In genomic region chr21:32499249-32500055, GRCh38 we compare ENCODE assay signal across 13 cellular contexts.
DNase-seq lines count a peak whose midpoint lies in the region; ATAC-seq, FAIRE-seq and TF ChIP-seq lines count a peak whose summit lies in the region.
"Had no signal": no experiment of that assay in that cellular context is flagged by ENCODE, and none has a peak within 500 bp of the region (broad histone marks: within the 10 kb centered on the region; RNA-seq: fewer than 3 reads in every experiment).

No MANE protein-coding gene starts in this region.

- H3K4me1 ChIP-seq in osteoblast (ENCODE audit: insufficient read depth, low read length), result peaks cover 38% of the 10 kb centered on the region

- H3K79me2 ChIP-seq in osteoblast (ENCODE audit: insufficient read depth, low read length), result no peaks in the 10 kb centered on the region

- H3K4me3 ChIP-seq in BJ (ENCODE audit: low read depth, low read length) (no peak overlapping the region), osteoblast (ENCODE audit: insufficient read depth, low read length) (no peak overlapping the region)
- H3K4me3 ChIP-seq: BLaER1 treated with 17β-estradiol and CSF1 and Interleukin-3, amounts not matched to agents 10 nM and 100 nM; skin epidermis had no signal

- TF ChIP-seq CTCF in BJ (IDR thresholded peaks at IDR 0.05; ENCODE audit: insufficient read depth, low read depth, low read length) (peak; percentile 29; the same call in 1 of the 2 replicates), VCaP (conservative IDR thresholded peaks at IDR 0.05) (no peak), osteoblast (IDR thresholded peaks at IDR 0.05; ENCODE audit: extremely low read depth, low read depth, low read length) (peak; percentile 16)

- DNase-seq in BJ (ENCODE audit: low read depth) (no peak), foreskin melanocyte (peak; percentile 14), osteoblast (ENCODE audit: insufficient read length, low spot score, missing footprints) (no peak), GM12892 (ENCODE audit: insufficient read length) (no peak)
- DNase-seq in stimulated activated CD4-positive, alpha-beta T cell treated with anti-CD3 and anti-CD28 coated beads, Interleukin-4, amount 100 ng/mL, for 4 hours, result no peak
- DNase-seq: activated naive CD8-positive, alpha-beta T cell treated with anti-CD3 and anti-CD28 coated beads, Interleukin-2, amount 10 ng/mL, durations not matched to agents 7 days and 5 days; NCI-H2171 had no signal

- no peak for FAIRE-seq in GM12892 (lab: Jason Lieb, UNC)

- no peak for ATAC-seq in HG03521 (IDR thresholded peaks at IDR 0.05; ENCODE audit: unreplicated experiment)
- no peak for ATAC-seq in GM21576 (IDR thresholded peaks at IDR 0.05; ENCODE audit: unreplicated experiment)

- POLR2A ChIA-PET in BJ (lab: Charles Lee), result no interaction called here

- no peak overlapping the region for H2AFZ ChIP-seq in osteoblast (ENCODE audit: low read length)

- H3K36me3 ChIP-seq in BJ (ENCODE audit: control insufficient read depth, insufficient read depth, low read length) (no peaks in the 10 kb centered on the region), osteoblast (ENCODE audit: insufficient read depth, low read length) (peaks cover 5% of the 10 kb centered on the region)
- H3K36me3 ChIP-seq: BLaER1 treated with 17β-estradiol and CSF1 and Interleukin-3, amounts not matched to agents 10 nM and 100 nM had no signal

- H4K20me1 ChIP-seq in osteoblast (ENCODE audit: insufficient read depth, low read length), result no peaks in the 10 kb centered on the region
- H4K20me1 ChIP-seq: BLaER1 treated with 17β-estradiol and CSF1 and Interleukin-3, amounts not matched to agents 10 nM and 100 nM had no signal

- no peaks in the 10 kb centered on the region for H3K9me3 ChIP-seq in osteoblast (ENCODE audit: low read depth, low read length)

- H3K27ac ChIP-seq in VCaP, result peak overlapping the region; percentile 67
- peak overlapping the region; percentile 90 for H3K27ac ChIP-seq in osteoblast (ENCODE audit: low read depth, low read length)
- H3K27ac ChIP-seq: BLaER1 treated with 17β-estradiol and CSF1 and Interleukin-3, amounts not matched to agents 10 nM and 100 nM; epithelial cell of prostate had no signal

- CTCF ChIA-PET in BJ (lab: Yijun Ruan, JAX), result no interaction called here

- no peak for TF ChIP-seq POLR2A in GM12892 (IDR thresholded peaks at IDR 0.05; ENCODE audit: low read depth, low read length)

- H3K27me3 ChIP-seq in BJ (ENCODE audit: control insufficient read depth, insufficient read depth, low read length) (no peaks in the 10 kb centered on the region), osteoblast (ENCODE audit: insufficient read depth, low read length) (no peaks in the 10 kb centered on the region)
- H3K27me3 ChIP-seq: BLaER1 treated with 17β-estradiol and CSF1 and Interleukin-3, amounts not matched to agents 10 nM and 100 nM had no signal

- H3K4me2 ChIP-seq in osteoblast (ENCODE audit: insufficient read depth, low read length), result peak overlapping the region; percentile 61
- H3K4me2 ChIP-seq: BLaER1 treated with 17β-estradiol and CSF1 and Interleukin-3, amounts not matched to agents 10 nM and 100 nM had no signal
